Comparison of ENCODE assay signal across 9 cellular contexts in genomic region chr22:29625090-29625825, GRCh38. TPM values are rescaled to one million over a fixed set of nuclear protein-coding genes. Genes with fewer than 3 reads are reported as not detected.
A peak's percentile ranks its signal among the peaks of the same experiment; 100 is the strongest.
DNase-seq lines count a peak whose midpoint lies in the region; ATAC-seq and TF ChIP-seq lines count a peak whose summit lies in the region.
"Had no signal": no experiment of that assay in that cellular context is flagged by ENCODE, and none has a peak within 500 bp of the region (broad histone marks: within the 10 kb centered on the region; RNA-seq: fewer than 3 reads in every experiment).

No MANE protein-coding gene starts in this region.

- H2AFZ ChIP-seq in KMS-11 (ENCODE audit: low read depth): no peak overlapping the region
- no peak overlapping the region for H2AFZ ChIP-seq in SU-DHL-6 (ENCODE audit: low read depth, low read length, severe bottlenecking)

- H4K20me1 ChIP-seq in KMS-11 (ENCODE audit: insufficient read depth) (peaks cover 8% of the 10 kb centered on the region; the same call in 1 of the 2 replicates), SU-DHL-6 (ENCODE audit: low read depth, low read length) (peaks cover 8% of the 10 kb centered on the region; the same call in 1 of the 2 replicates)

- peak; percentile 89 for TF ChIP-seq CTCF in KMS-11 (conservative IDR thresholded peaks at IDR 0.05; ENCODE audit: low read depth, low read length)
- peak; percentile 91 for TF ChIP-seq CTCF in SU-DHL-6 (IDR thresholded peaks at IDR 0.05; ENCODE audit: insufficient read depth, low read length, poor library complexity, severe bottlenecking)

- no peaks in the 10 kb centered on the region for H3K27me3 Mint-ChIP-seq in central memory CD8-positive, alpha-beta T cell
- no peaks in the 10 kb centered on the region for H3K27me3 Mint-ChIP-seq in stimulated activated memory B cell treated with anti-CD40 and anti-IgM and Interleukin-4, amounts not matched to agents 10 μg/mL and 1 μg/mL and 100 μg/mL, for 72 hours

- no peaks in the 10 kb centered on the region for H3K36me3 Mint-ChIP-seq in central memory CD8-positive, alpha-beta T cell (ENCODE audit: insufficient read depth)
- H3K36me3 Mint-ChIP-seq in stimulated activated memory B cell treated with anti-CD40 and anti-IgM and Interleukin-4, amounts not matched to agents 10 μg/mL and 1 μg/mL and 100 μg/mL, for 72 hours: no peaks in the 10 kb centered on the region

- H3K4me2 ChIP-seq in KMS-11: no peak overlapping the region
- no peak overlapping the region for H3K4me2 ChIP-seq in SU-DHL-6 (ENCODE audit: low read depth, low read length, poor library complexity, severe bottlenecking)

- no peak overlapping the region for H3K27ac ChIP-seq in KMS-11
- H3K27ac ChIP-seq in SU-DHL-6 (ENCODE audit: low read depth, low read length): no peak overlapping the region
- H3K27ac ChIP-seq: BLaER1 treated with 17β-estradiol and CSF1 and Interleukin-3, amounts not matched to agents 10 nM and 100 nM had no signal

- ATAC-seq in central memory CD8-positive, alpha-beta T cell (replicated peaks; ENCODE audit: extremely low read depth, poor library complexity, severe bottlenecking): no peak
- ATAC-seq in left lobe of liver (peak; percentile 95), GM21360 (IDR thresholded peaks at IDR 0.05; ENCODE audit: unreplicated experiment) (no peak)
- no peak for ATAC-seq in stimulated activated memory B cell treated with anti-CD40 and anti-IgM and Interleukin-4, amounts not matched to agents 10 μg/mL and 1 μg/mL and 100 μg/mL, for 72 hours

- peak; percentile 45 for DNase-seq in DMS53 (lab: John Stamatoyannopoulos, UW)
- no peak for DNase-seq in DMS53 treated with DMSO at 0.1 percent for 48 hours (lab: John Stamatoyannopoulos, UW; ENCODE audit: unreplicated experiment)
- DNase-seq in central memory CD8-positive, alpha-beta T cell (ENCODE audit: low spot score in 2 of 2): no peak
- DNase-seq in left lobe of liver (ENCODE audit: low spot score): peak; percentile 51

- H3K9me2 ChIP-seq in SU-DHL-6 (replicated peaks; ENCODE audit: insufficient read depth, low read length): no peaks in the 10 kb centered on the region

- no peaks in the 10 kb centered on the region for H3K9me3 ChIP-seq in SU-DHL-6 (ENCODE audit: insufficient read depth, low read length)
- H3K9me3 ChIP-seq: BLaER1 treated with 17β-estradiol and CSF1 and Interleukin-3, amounts not matched to agents 10 nM and 100 nM had no signal

- H3K36me3 ChIP-seq in KMS-11 (ENCODE audit: insufficient read depth) (no peaks in the 10 kb centered on the region), SU-DHL-6 (ENCODE audit: low read length) (no peaks in the 10 kb centered on the region)

- H3K27ac Mint-ChIP-seq in central memory CD8-positive, alpha-beta T cell (ENCODE audit: low read depth): peak overlapping the region; percentile 42
- peak overlapping the region; percentile 80 for H3K27ac Mint-ChIP-seq in stimulated activated memory B cell treated with anti-CD40 and anti-IgM and Interleukin-4, amounts not matched to agents 10 μg/mL and 1 μg/mL and 100 μg/mL, for 72 hours

- peaks cover 12% of the 10 kb centered on the region; the same call in 1 of the 2 replicates for H3K79me2 ChIP-seq in KMS-11 (ENCODE audit: insufficient read depth, low read depth)
- peaks cover 62% of the 10 kb centered on the region for H3K79me2 ChIP-seq in SU-DHL-6 (ENCODE audit: insufficient read depth, low read length)

- peaks cover 9% of the 10 kb centered on the region for H3K4me1 ChIP-seq in KMS-11 (ENCODE audit: low read depth, poor library complexity, severe bottlenecking)

- H3K27me3 ChIP-seq in KMS-11 (ENCODE audit: insufficient read depth, low read depth) (no peaks in the 10 kb centered on the region), SU-DHL-6 (ENCODE audit: low read length) (no peaks in the 10 kb centered on the region)
- H3K27me3 ChIP-seq: BLaER1 treated with 17β-estradiol and CSF1 and Interleukin-3, amounts not matched to agents 10 nM and 100 nM had no signal

- no peak overlapping the region for H3K4me3 ChIP-seq in KMS-11 (IDR thresholded peaks at IDR 0.05; ENCODE audit: insufficient read depth, low read depth, low read length)
- H3K4me3 ChIP-seq in SU-DHL-6 (ENCODE audit: insufficient read depth, low read length, poor library complexity, severe bottlenecking): no peak overlapping the region
- H3K4me3 ChIP-seq: BLaER1 treated with 17β-estradiol and CSF1 and Interleukin-3, amounts not matched to agents 10 nM and 100 nM had no signal

- no peaks in the 10 kb centered on the region for H3K9me3 Mint-ChIP-seq in central memory CD8-positive, alpha-beta T cell
- H3K9me3 Mint-ChIP-seq in stimulated activated memory B cell treated with anti-CD40 and anti-IgM and Interleukin-4, amounts not matched to agents 10 μg/mL and 1 μg/mL and 100 μg/mL, for 72 hours: no peaks in the 10 kb centered on the region

- H3K4me3 Mint-ChIP-seq in central memory CD8-positive, alpha-beta T cell: no peak overlapping the region
- no peak overlapping the region for H3K4me3 Mint-ChIP-seq in stimulated activated memory B cell treated with anti-CD40 and anti-IgM and Interleukin-4, amounts not matched to agents 10 μg/mL and 1 μg/mL and 100 μg/mL, for 72 hours

- peaks cover 43% of the 10 kb centered on the region for H3K4me1 Mint-ChIP-seq in central memory CD8-positive, alpha-beta T cell
- H3K4me1 Mint-ChIP-seq in stimulated activated memory B cell treated with anti-CD40 and anti-IgM and Interleukin-4, amounts not matched to agents 10 μg/mL and 1 μg/mL and 100 μg/mL, for 72 hours: peaks cover 48% of the 10 kb centered on the region

- no peaks in the 10 kb centered on the region for H3F3A ChIP-seq in SU-DHL-6 (ENCODE audit: insufficient read depth)

- no peak overlapping the region for H3K9ac ChIP-seq in KMS-11
- no peak overlapping the region for H3K9ac ChIP-seq in SU-DHL-6 (ENCODE audit: low read length)
- H3K9ac ChIP-seq: BLaER1 treated with 17β-estradiol and CSF1 and Interleukin-3, amounts not matched to agents 10 nM and 100 nM had no signal

RNA-seq across cellular contexts. Expression of gene NF2, which starts 21.8 kb away (rescaled TPM):
- 17.3 TPM for total RNA-seq in left lobe of liver

RNA-seq across cellular contexts. Expression of gene NIPSNAP1, which starts 44.3 kb away (rescaled TPM):
- 119 TPM for total RNA-seq in left lobe of liver

Comparison
In these comparisons a context has a peak if more than half of its experiments do, and no peak if none do; other contexts are left out.
1. DNase-seq: peak in DMS53 (single experiment) and left lobe of liver (single experiment); none in DMS53 treated with DMSO at 0.1 percent for 48 hours (single experiment) and central memory CD8-positive, alpha-beta T cell (0 of 2).